In genomic region chr12:68477256-68477655, GRCh38 we compare ENCODE assay signal across 23 cellular contexts.
A peak's percentile ranks its signal among the peaks of the same experiment; 100 is the strongest.
DNase-seq lines count a peak whose midpoint lies in the region; FAIRE-seq and TF ChIP-seq lines count a peak whose summit lies in the region.
"Had no signal": no experiment of that assay in that cellular context is flagged by ENCODE, and none has a peak within 500 bp of the region (broad histone marks: within the 10 kb centered on the region; RNA-seq: fewer than 3 reads in every experiment).

No MANE protein-coding gene starts in this region.

- no peak overlapping the region for H3K4me3 ChIP-seq in astrocyte of the spinal cord (ENCODE audit: low read depth, low read length)
- H3K4me3 ChIP-seq in keratinocyte (ENCODE audit: control insufficient read depth in 2 of 3, extremely low read depth in 1 of 3, insufficient read depth in 2 of 3, low read depth in 1 of 3, low read length in 3 of 3), result no peak overlapping the region
- H3K4me3 ChIP-seq in esophagus muscularis mucosa, result no peak overlapping the region
- H3K4me3 ChIP-seq in dorsolateral prefrontal cortex, result no peak overlapping the region
- H3K4me3 ChIP-seq: BLaER1 treated with 17β-estradiol and CSF1 and Interleukin-3, amounts not matched to agents 10 nM and 100 nM had no signal

- TF ChIP-seq CTCF in astrocyte of the spinal cord (IDR thresholded peaks at IDR 0.05; ENCODE audit: low read depth, low read length), result no peak
- no peak for TF ChIP-seq CTCF in keratinocyte (optimal IDR thresholded peaks at IDR 0.05 in 1 of 3, IDR thresholded peaks at IDR 0.05 in 1 of 3, conservative IDR thresholded peaks at IDR 0.05 in 1 of 3; ENCODE audit: extremely low read depth in 1 of 3, insufficient read depth in 2 of 3, low read length in 3 of 3)
- TF ChIP-seq CTCF in esophagus muscularis mucosa (IDR thresholded peaks at IDR 0.05), result no peak
- no peak for TF ChIP-seq CTCF in dorsolateral prefrontal cortex (IDR thresholded peaks at IDR 0.05 in 54 of 56, conservative IDR thresholded peaks at IDR 0.05 in 2 of 56; ENCODE audit: low read depth in 1 of 56, partially characterized antibody in 56 of 56)

- DNase-seq in AG20443 (ENCODE audit: low spot score) (peak; percentile 16), LHCN-M2 (ENCODE audit: low read depth) (peak; percentile 25), astrocyte of the spinal cord (ENCODE audit: low read depth, low spot score) (peak; percentile 25), keratinocyte (ENCODE audit: low read depth, low spot score) (no peak), esophagus muscularis mucosa (ENCODE audit: extremely low spot score) (no peak), dorsolateral prefrontal cortex (no peak), ACHN (no peak), ecto neural progenitor cell (ENCODE audit: low spot score) (no peak)
- DNase-seq: CD8-positive, alpha-beta memory T cell; DMS53; GOT3; KG1; NCI-H1417 treated with DMSO at 0.1 percent for 48 hours; NCI-H187 treated with DMSO at 0.1 percent for 48 hours; NCI-H2227 treated with DMSO at 0.1 percent for 48 hours; NCI-H524; RPMI8226; SHP77 treated with DMSO at 0.1 percent for 48 hours had no signal

- in situ Hi-C loops in astrocyte of the spinal cord (cut with HindIII; ENCODE audit: low sequenced_read_pairs), result no loop called here
- in situ Hi-C loops in ACHN (cut with HindIII; ENCODE audit: low pct_ligation_motif_present, low pct_unique_long_range_greater_than_20kb, low sequenced_read_pairs), result no loop called here

- H3K27me3 ChIP-seq in keratinocyte (ENCODE audit: control insufficient read depth, extremely low read depth, insufficient read depth, low read length) (no peaks in the 10 kb centered on the region), esophagus muscularis mucosa (no peaks in the 10 kb centered on the region), dorsolateral prefrontal cortex (peaks cover 0 to 10% (median 0%) of the 10 kb centered on the region in 45 donors)
- H3K27me3 ChIP-seq: BLaER1 treated with 17β-estradiol and CSF1 and Interleukin-3, amounts not matched to agents 10 nM and 100 nM had no signal

- H2AFZ ChIP-seq in keratinocyte (ENCODE audit: control insufficient read depth, low read length), result peak overlapping the region; percentile 61

- peaks cover 26% of the 10 kb centered on the region for H3K4me1 ChIP-seq in keratinocyte (ENCODE audit: control insufficient read depth, extremely low read depth, insufficient read depth, low read length)
- peaks cover 0 to 23% (median 13%) of the 10 kb centered on the region in 4 donors for H3K4me1 ChIP-seq in esophagus muscularis mucosa

- H3K4me2 ChIP-seq in keratinocyte (ENCODE audit: control insufficient read depth, extremely low read depth, insufficient read depth, low read depth, low read length), result peak overlapping the region; percentile 7

- H3K9me1 ChIP-seq in keratinocyte (ENCODE audit: control insufficient read depth, extremely low read depth, insufficient read depth, low read length), result no peaks in the 10 kb centered on the region

- no peak overlapping the region for H3K9ac ChIP-seq in keratinocyte (ENCODE audit: control insufficient read depth, extremely low read depth, insufficient read depth, low read length)
- H3K9ac ChIP-seq: BLaER1 treated with 17β-estradiol and CSF1 and Interleukin-3, amounts not matched to agents 10 nM and 100 nM had no signal

- H3K36me3 ChIP-seq in keratinocyte (ENCODE audit: control insufficient read depth in 2 of 2, extremely low read depth in 1 of 2, insufficient read depth in 2 of 2, low read length in 2 of 2) (no peaks in the 10 kb centered on the region), esophagus muscularis mucosa (no peaks in the 10 kb centered on the region)
- H3K36me3 ChIP-seq: BLaER1 treated with 17β-estradiol and CSF1 and Interleukin-3, amounts not matched to agents 10 nM and 100 nM had no signal

- no peaks in the 10 kb centered on the region for H4K20me1 ChIP-seq in keratinocyte (ENCODE audit: control insufficient read depth, extremely low read depth, insufficient read depth, low read length)
- H4K20me1 ChIP-seq: BLaER1 treated with 17β-estradiol and CSF1 and Interleukin-3, amounts not matched to agents 10 nM and 100 nM had no signal

- dilution Hi-C loops in keratinocyte (cut with MboI; ENCODE audit: extremely low pct_ligation_motif_present, low sequenced_read_pairs), result no loop called here

- WGBS in esophagus muscularis mucosa, result 89% methylated on average over 2 of the region's 2 CpGs

- TF ChIP-seq EP300 in esophagus muscularis mucosa (IDR thresholded peaks at IDR 0.05), result no peak

- no peak overlapping the region for H3K27ac ChIP-seq in keratinocyte (ENCODE audit: control insufficient read depth, insufficient read depth, low read length)
- H3K27ac ChIP-seq in esophagus muscularis mucosa (replicated peaks in 1 of 4), result no peak overlapping the region
- no peak overlapping the region for H3K27ac ChIP-seq in dorsolateral prefrontal cortex
- H3K27ac ChIP-seq: BLaER1 treated with 17β-estradiol and CSF1 and Interleukin-3, amounts not matched to agents 10 nM and 100 nM had no signal

- H3K9me3 ChIP-seq in keratinocyte (ENCODE audit: control insufficient read depth, low read depth, low read length) (peaks cover 2% of the 10 kb centered on the region), esophagus muscularis mucosa (no peaks in the 10 kb centered on the region)

- H3K79me2 ChIP-seq in keratinocyte (ENCODE audit: control insufficient read depth, insufficient read depth, low read length), result no peaks in the 10 kb centered on the region

- no peak for TF ChIP-seq POLR2A in esophagus muscularis mucosa (IDR thresholded peaks at IDR 0.05; ENCODE audit: low read depth)

- intact Hi-C loops in esophagus muscularis mucosa (cut with DNase I) (no loop called here), dorsolateral prefrontal cortex (cut with DNase I) (no loop called here)

- FAIRE-seq in keratinocyte (lab: Jason Lieb, UNC), result no peak
- FAIRE-seq: A204.1, GM12891, GM19239, HepG2 had no signal

Comparison
In these comparisons a context has a peak if more than half of its experiments do, and no peak if none do; other contexts are left out.
1. DNase-seq: peak in AG20443 (single experiment), LHCN-M2 (single experiment) and astrocyte of the spinal cord (single experiment); none in keratinocyte (single experiment), esophagus muscularis mucosa (single experiment), dorsolateral prefrontal cortex (0 of 10), ACHN (single experiment) and ecto neural progenitor cell (single experiment).